8 cellular contexts compared by ENCODE assay signal in genomic region chr9:131394464-131395026, GRCh38. TPM values are rescaled to one million over a fixed set of nuclear protein-coding genes. Genes with fewer than 3 reads are reported as not detected.
DNase-seq lines count a peak whose midpoint lies in the region; ATAC-seq, FAIRE-seq and TF ChIP-seq lines count a peak whose summit lies in the region.

No MANE protein-coding gene starts in this region.

- DNase-seq in BE2C (peak; percentile 61), HK-2 (ENCODE audit: unreplicated experiment) (peak; percentile 38), ecto neural progenitor cell (ENCODE audit: low spot score) (peak; percentile 69), lung microvascular endothelial cell (ENCODE audit: low read depth in 2 of 2) (peak; percentile 54 to 62), HTR-8/SVneo (ENCODE audit: insufficient read length, low spot score) (no peak)
- peak; percentile 67 for DNase-seq in activated CD4-positive, alpha-beta T cell treated with anti-CD3 and anti-CD28 coated beads for 48 hours

- H3K36me3 ChIP-seq in BE2C (peaks cover 16% of the 10 kb centered on the region), stomach smooth muscle (ENCODE audit: control insufficient read depth in 2 of 2, insufficient read depth in 2 of 2, low read length in 2 of 2) (no peaks in the 10 kb centered on the region)

- FAIRE-seq in HTR-8/SVneo (lab: Jason Lieb, UNC), result no peak

- peak; percentile 27 for ATAC-seq in GM19372 (IDR thresholded peaks at IDR 0.05; ENCODE audit: low read depth, unreplicated experiment)

- H3K4me3 ChIP-seq in BE2C (ENCODE audit: low read depth, low read length), result peak overlapping the region; percentile 99
- peak overlapping the region; percentile 71 to 74 for H3K4me3 ChIP-seq in stomach smooth muscle (ENCODE audit: low read length in 2 of 2)

- peak overlapping the region; percentile 78 for H3K27ac ChIP-seq in stomach smooth muscle (ENCODE audit: low read length)

- H3K4me1 ChIP-seq in BE2C, result peaks cover 23% of the 10 kb centered on the region
- H3K4me1 ChIP-seq in stomach smooth muscle (ENCODE audit: control insufficient read depth, insufficient read depth, low read length), result peaks cover 37% of the 10 kb centered on the region

- H3K9ac ChIP-seq in stomach smooth muscle (ENCODE audit: low read length in 2 of 2), result peak overlapping the region; percentile 64 to 89

- H3K9me3 ChIP-seq in BE2C (no peaks in the 10 kb centered on the region), stomach smooth muscle (ENCODE audit: control insufficient read depth in 2 of 2, low read length in 2 of 2) (no peaks in the 10 kb centered on the region)

- H3K27me3 ChIP-seq in BE2C, result no peaks in the 10 kb centered on the region
- no peaks in the 10 kb centered on the region for H3K27me3 ChIP-seq in stomach smooth muscle (ENCODE audit: control insufficient read depth in 1 of 2, insufficient read depth in 2 of 2, low read length in 2 of 2)

- TF ChIP-seq CTCF in BE2C (IDR thresholded peaks at IDR 0.05; ENCODE audit: low read depth, low read length), result no peak

RNA-seq across cellular contexts. Expression of gene PRRC2B, which starts 0.7 kb away (rescaled TPM):
- polyA plus RNA-seq in BE2C (2012; ENCODE audit: insufficient read depth, insufficient read length, low read depth), result 119 TPM
- 34.9 and 46.0 TPM in 2 replicates for total RNA-seq in lung microvascular endothelial cell
